ENCODE assay signal across 27 cellular contexts in the genomic region with DNA sequence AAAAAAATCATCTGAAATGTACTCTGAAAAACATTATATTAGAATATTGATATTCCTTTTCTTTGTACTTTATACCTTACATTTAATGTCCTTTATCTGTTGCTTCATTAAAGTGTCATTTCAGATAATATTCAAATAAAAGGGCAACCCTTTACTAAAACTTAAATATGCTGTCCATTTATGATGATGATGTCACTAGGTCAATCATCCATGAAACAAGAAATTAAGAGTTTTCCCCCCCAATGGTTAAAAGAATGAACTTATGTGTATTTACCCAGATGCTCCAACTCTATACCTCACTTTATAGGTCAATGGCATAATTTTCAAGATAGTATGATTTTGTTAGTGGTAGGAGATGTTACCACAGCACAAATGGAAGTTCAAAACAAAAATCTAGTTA.
"Had no signal": no experiment of that assay in that cellular context is flagged by ENCODE, and none has a peak within 500 bp of the region (broad histone marks: within the 10 kb centered on the region; RNA-seq: fewer than 3 reads in every experiment).

No MANE protein-coding gene starts in this region.

- H3K36me3 ChIP-seq: colonic mucosa, gastrocnemius medialis had no signal

- H3K9me3 Mint-ChIP-seq: dendritic cell treated with granulocyte-macrophage colony-stimulating factor and Interleukin-4, amounts not matched to agents 40 ng/mL and 50 ng/mL, for 4 days; effector memory CD8-positive, alpha-beta T cell; endodermal cell had no signal

- H3K27me3 Mint-ChIP-seq: dendritic cell treated with granulocyte-macrophage colony-stimulating factor and Interleukin-4, amounts not matched to agents 40 ng/mL and 50 ng/mL, for 4 days; effector memory CD8-positive, alpha-beta T cell; naive thymus-derived CD4-positive, alpha-beta T cell had no signal

- H3K4me3 Mint-ChIP-seq: dendritic cell treated with granulocyte-macrophage colony-stimulating factor and Interleukin-4, amounts not matched to agents 40 ng/mL and 50 ng/mL, for 4 days; effector memory CD8-positive, alpha-beta T cell; endodermal cell had no signal

- FAIRE-seq: endometrium, islet of Langerhans, keratinocyte had no signal

- H3K9me3 ChIP-seq: colonic mucosa, esophagus squamous epithelium, gastrocnemius medialis, heart right ventricle, left lung, lower lobe of right lung had no signal

- H3K27ac Mint-ChIP-seq: dendritic cell treated with granulocyte-macrophage colony-stimulating factor and Interleukin-4, amounts not matched to agents 40 ng/mL and 50 ng/mL, for 4 days; endodermal cell had no signal

- DNase-seq: colonic mucosa; cortex of kidney; effector CD8-positive, alpha-beta T cell; effector memory CD8-positive, alpha-beta T cell; erythroblast; esophagus squamous epithelium; foreskin fibroblast; foreskin melanocyte; gastrocnemius medialis; glutamatergic neuron; head of caudate nucleus; heart right ventricle; hippocampal formation; left cardiac atrium; left lung; left ventricle myocardium superior; lower lobe of right lung; mesendoderm; midbrain; naive thymus-derived CD4-positive, alpha-beta T cell had no signal

- H3K27ac ChIP-seq: colonic mucosa, epithelial cell of prostate, esophagus squamous epithelium, heart right ventricle, left lung, lower lobe of right lung had no signal

- H3K4me1 ChIP-seq: colonic mucosa had no signal

- H3K4me3 ChIP-seq: colonic mucosa, esophagus squamous epithelium, gastrocnemius medialis, heart right ventricle, left lung, lower lobe of right lung had no signal

- H3K27me3 ChIP-seq: colonic mucosa, esophagus squamous epithelium, gastrocnemius medialis, heart right ventricle, left lung had no signal

- H3K4me1 Mint-ChIP-seq: endodermal cell had no signal

- ATAC-seq: effector memory CD8-positive, alpha-beta T cell; esophagus mucosa; gastrocnemius medialis; heart right ventricle; left cardiac atrium; left lung; left ventricle myocardium superior; lower lobe of right lung; naive thymus-derived CD4-positive, alpha-beta T cell had no signal
